In the genomic region with DNA sequence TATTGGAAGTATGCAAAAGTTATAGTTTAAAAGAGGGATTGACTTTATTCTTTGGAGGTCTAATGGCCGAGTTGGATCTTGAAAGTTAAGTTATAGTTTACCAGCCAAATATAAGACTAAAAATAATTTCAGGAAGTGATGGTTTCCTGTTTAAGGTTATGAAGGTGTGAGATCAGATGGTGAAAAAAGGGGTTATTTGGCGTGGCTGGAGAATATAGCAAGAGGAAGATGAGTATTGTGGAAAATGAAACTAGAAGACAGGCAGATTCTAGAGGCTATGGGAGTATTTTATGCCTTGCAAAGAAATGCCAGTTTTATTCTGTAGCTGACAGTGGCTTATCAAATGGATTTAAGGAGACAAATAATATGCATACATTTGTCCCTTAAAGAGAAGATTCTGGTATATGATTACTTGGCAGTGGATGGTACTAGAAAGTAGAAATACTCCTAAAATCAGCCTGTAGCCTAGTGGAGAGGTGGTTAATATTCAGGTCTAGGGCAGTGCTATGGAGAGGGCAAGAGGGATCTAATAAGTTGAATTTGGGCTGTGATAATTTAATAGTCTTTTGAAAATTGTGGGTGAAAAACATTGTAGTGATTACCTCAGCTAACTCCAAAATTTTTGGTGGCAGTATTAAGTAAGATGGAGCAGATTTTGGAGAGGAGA, we compare ENCODE assay signal across 10 cellular contexts.
DNase-seq lines count a peak whose midpoint lies in the region; ATAC-seq and TF ChIP-seq lines count a peak whose summit lies in the region.
"Had no signal": no experiment of that assay in that cellular context is flagged by ENCODE, and none has a peak within 500 bp of the region (broad histone marks: within the 10 kb centered on the region; RNA-seq: fewer than 3 reads in every experiment).

No MANE protein-coding gene starts in this region.

- H2AFZ ChIP-seq in DND-41 (ENCODE audit: low read depth, low read length): no peak overlapping the region

- H3K27me3 ChIP-seq in DND-41 (ENCODE audit: insufficient read depth, low read length, poor library complexity) (no peaks in the 10 kb centered on the region), SJCRH30 (no peaks in the 10 kb centered on the region)
- H3K27me3 ChIP-seq in effector memory CD4-positive, alpha-beta T cell (replicated peaks; ENCODE audit: control insufficient read depth, insufficient read depth, low read length, poor library complexity, severe bottlenecking): no peaks in the 10 kb centered on the region

- ATAC-seq in DND-41 (ENCODE audit: insufficient read depth, low read depth): peak; percentile 37; the same call in 1 of the 3 replicates
- ATAC-seq in GM19372 (IDR thresholded peaks at IDR 0.05; ENCODE audit: low read depth, unreplicated experiment): peak; percentile 79
- ATAC-seq in HG02763 (IDR thresholded peaks at IDR 0.05; ENCODE audit: unreplicated experiment): peak; percentile 85
- peak; percentile 79 for ATAC-seq in HG03521 (IDR thresholded peaks at IDR 0.05; ENCODE audit: unreplicated experiment)
- ATAC-seq: activated CD4-positive, CD25-positive, alpha-beta regulatory T cell treated with anti-CD3 and anti-CD28 coated beads, Interleukin-2, amount 50 U/mL, for 24 hours had no signal

- no peak overlapping the region for H3K4me3 ChIP-seq in DND-41 (ENCODE audit: low read depth in 1 of 2, low read length in 2 of 2)
- H3K4me3 ChIP-seq in SJCRH30: no peak overlapping the region
- no peak overlapping the region for H3K4me3 ChIP-seq in effector memory CD4-positive, alpha-beta T cell (ENCODE audit: insufficient read depth, low read depth, low read length, poor library complexity, severe bottlenecking)

- H3K79me2 ChIP-seq in DND-41 (ENCODE audit: insufficient read depth, low read length): no peaks in the 10 kb centered on the region

- no peak overlapping the region for H3K4me2 ChIP-seq in DND-41 (ENCODE audit: insufficient read depth, low read length)

- no peak for DNase-seq in DND-41
- DNase-seq in SJCRH30: no peak
- DNase-seq in stimulated activated CD4-positive, alpha-beta T cell treated with anti-CD3 and anti-CD28 coated beads, Interleukin-1b, Interleukin-23, amount 100 ng/mL, for 48 hours: no peak
- DNase-seq in HK-2 (ENCODE audit: unreplicated experiment): no peak
- no peak for DNase-seq in effector memory CD4-positive, alpha-beta T cell
- DNase-seq: EL had no signal

- TF ChIP-seq CTCF in DND-41 (IDR thresholded peaks at IDR 0.05; ENCODE audit: borderline replicate concordance, extremely low read depth, low read length, poor library complexity, severe bottlenecking): no peak

- no peaks in the 10 kb centered on the region for H3K9me3 ChIP-seq in DND-41 (ENCODE audit: insufficient read depth, low read length, severe bottlenecking)
- no peaks in the 10 kb centered on the region for H3K9me3 ChIP-seq in SJCRH30 (replicated peaks)
- no peaks in the 10 kb centered on the region for H3K9me3 ChIP-seq in effector memory CD4-positive, alpha-beta T cell (ENCODE audit: control insufficient read depth, low read length)

- H4K20me1 ChIP-seq in DND-41 (ENCODE audit: insufficient read depth, low read length): no peaks in the 10 kb centered on the region

- no peak overlapping the region for H3K9ac ChIP-seq in DND-41 (ENCODE audit: low read depth, low read length)

- H3K27ac ChIP-seq in DND-41 (ENCODE audit: low read length) (no peak overlapping the region), SJCRH30 (no peak overlapping the region)
- no peak overlapping the region for H3K27ac ChIP-seq in effector memory CD4-positive, alpha-beta T cell (ENCODE audit: insufficient read depth, low read length, poor library complexity, severe bottlenecking)

- no peaks in the 10 kb centered on the region for H3K36me3 ChIP-seq in DND-41 (ENCODE audit: insufficient read depth, low read length)
- H3K36me3 ChIP-seq in SJCRH30: no peaks in the 10 kb centered on the region
- no peaks in the 10 kb centered on the region for H3K36me3 ChIP-seq in effector memory CD4-positive, alpha-beta T cell (ENCODE audit: control insufficient read depth, insufficient read depth, low read length)

- H3K4me1 ChIP-seq in DND-41 (ENCODE audit: insufficient read depth, low read length) (no peaks in the 10 kb centered on the region; the same call in 1 of the 2 replicates), SJCRH30 (no peaks in the 10 kb centered on the region)
- no peaks in the 10 kb centered on the region for H3K4me1 ChIP-seq in effector memory CD4-positive, alpha-beta T cell (ENCODE audit: control insufficient read depth, insufficient read depth, low read length, poor library complexity, severe bottlenecking)
